ENCODE assay signal across 1 cellular context in genomic region chr19:17194608-17195007, GRCh38.
TF ChIP-seq lines count a peak whose summit lies in the region.

No MANE protein-coding gene starts in this region.

TF ChIP-seq in endothelial cell of umbilical vein, 7 proteins besides CTCF, POLR2A, EP300 and RAD21 (continued from another document):
- TF ChIP-seq FOS (IDR thresholded peaks at IDR 0.05; ENCODE audit: borderline replicate concordance, insufficient read depth, low read length) = no peak
- TF ChIP-seq EZH2 (IDR thresholded peaks at IDR 0.05; ENCODE audit: borderline replicate concordance, low read depth, low read length, severe bottlenecking) = no peak
- TF ChIP-seq MYC (IDR thresholded peaks at IDR 0.05; ENCODE audit: low read depth, low read length) = no peak
